9 cellular contexts compared by ENCODE assay signal in the genomic region with DNA sequence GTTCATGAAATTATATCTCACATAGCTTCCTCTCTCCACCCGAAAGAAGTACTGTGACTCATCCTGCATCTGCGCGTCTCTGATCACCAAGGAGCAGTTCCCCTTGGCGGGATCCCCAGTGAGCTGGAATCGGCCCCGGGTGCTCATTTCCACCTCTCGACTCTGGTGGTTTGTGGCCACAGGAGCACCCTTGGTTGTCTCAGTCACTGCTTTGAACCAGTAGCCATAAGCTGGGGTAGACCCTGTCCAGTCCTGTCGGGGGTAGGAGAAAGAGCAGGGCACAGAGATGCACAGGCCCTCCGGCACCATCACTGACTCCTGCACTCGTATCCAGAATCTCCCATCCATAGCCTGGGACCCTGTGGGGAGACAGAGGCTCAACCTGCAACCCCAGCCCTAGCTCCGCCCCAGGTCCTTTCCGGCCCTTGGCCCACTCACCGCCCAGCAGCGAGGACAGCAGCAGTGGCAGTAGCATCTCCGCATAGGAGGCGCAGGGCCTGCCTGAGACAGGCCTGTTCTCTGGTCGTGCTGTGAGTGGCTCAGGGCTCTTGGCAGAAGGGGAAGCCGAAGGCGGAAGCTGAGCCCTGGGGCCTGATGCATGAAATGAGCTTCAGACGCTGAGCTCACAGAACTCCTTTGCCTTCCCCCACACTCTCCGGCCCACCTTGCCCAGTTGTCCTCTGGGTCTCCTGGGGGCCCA. TPM values are rescaled to one million over a fixed set of nuclear protein-coding genes. Genes with fewer than 3 reads are reported as not detected.
DNase-seq lines count a peak whose midpoint lies in the region; ATAC-seq and TF ChIP-seq lines count a peak whose summit lies in the region.
"Had no signal": no experiment of that assay in that cellular context is flagged by ENCODE, and none has a peak within 500 bp of the region (broad histone marks: within the 10 kb centered on the region; RNA-seq: fewer than 3 reads in every experiment).

A gene with protein sequence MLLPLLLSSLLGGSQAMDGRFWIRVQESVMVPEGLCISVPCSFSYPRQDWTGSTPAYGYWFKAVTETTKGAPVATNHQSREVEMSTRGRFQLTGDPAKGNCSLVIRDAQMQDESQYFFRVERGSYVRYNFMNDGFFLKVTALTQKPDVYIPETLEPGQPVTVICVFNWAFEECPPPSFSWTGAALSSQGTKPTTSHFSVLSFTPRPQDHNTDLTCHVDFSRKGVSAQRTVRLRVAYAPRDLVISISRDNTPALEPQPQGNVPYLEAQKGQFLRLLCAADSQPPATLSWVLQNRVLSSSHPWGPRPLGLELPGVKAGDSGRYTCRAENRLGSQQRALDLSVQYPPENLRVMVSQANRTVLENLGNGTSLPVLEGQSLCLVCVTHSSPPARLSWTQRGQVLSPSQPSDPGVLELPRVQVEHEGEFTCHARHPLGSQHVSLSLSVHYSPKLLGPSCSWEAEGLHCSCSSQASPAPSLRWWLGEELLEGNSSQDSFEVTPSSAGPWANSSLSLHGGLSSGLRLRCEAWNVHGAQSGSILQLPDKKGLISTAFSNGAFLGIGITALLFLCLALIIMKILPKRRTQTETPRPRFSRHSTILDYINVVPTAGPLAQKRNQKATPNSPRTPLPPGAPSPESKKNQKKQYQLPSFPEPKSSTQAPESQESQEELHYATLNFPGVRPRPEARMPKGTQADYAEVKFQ (minus strand): TSS at position 536 of the 700 bp plus-strand sequence. CDS start 61 bp downstream, at position 475.

- H3K4me3 Mint-ChIP-seq in activated T-cell treated with anti-CD3 and anti-CD28 coated beads, Interleukin-2, amount 50 U/mL, for 4 hours: peak within 1 kb of the TSS; percentile 38
- H3K4me3 Mint-ChIP-seq in neural progenitor cell: no peak within 1 kb of the TSS

- peak; percentile 67 for ATAC-seq in GM19035 (IDR thresholded peaks at IDR 0.05; ENCODE audit: unreplicated experiment)
- ATAC-seq in HG03565 (IDR thresholded peaks at IDR 0.05; ENCODE audit: unreplicated experiment): peak; percentile 50
- ATAC-seq in activated T-cell treated with anti-CD3 and anti-CD28 coated beads, Interleukin-2, amount 50 U/mL, for 4 hours: peak; percentile 58 to 68

- H3K27ac Mint-ChIP-seq in neural progenitor cell: no peak within 1 kb of the TSS

- H2AFZ ChIP-seq in neural progenitor cell (replicated peaks): no peak within 1 kb of the TSS

- no peak within 1 kb of the TSS for H3K27ac ChIP-seq in testis
- no peak within 1 kb of the TSS for H3K27ac ChIP-seq in neural progenitor cell

- TF ChIP-seq POLR2A in testis (IDR thresholded peaks at IDR 0.05): no peak

- no peaks in the 10 kb centered on the region for H3K36me3 ChIP-seq in testis (ENCODE audit: low read depth, missing control alignments)
- H3K36me3 ChIP-seq in neural progenitor cell: no peaks in the 10 kb centered on the region

- H3F3A ChIP-seq in neural progenitor cell (ENCODE audit: low read depth): no peaks in the 10 kb centered on the region

- peak; percentile 81 to 89 for DNase-seq in AML-193 (lab: John Stamatoyannopoulos, UW)
- no peak for DNase-seq in activated T-cell treated with anti-CD3 and anti-CD28 coated beads, Interleukin-2, amount 50 U/mL, for 4 hours
- DNase-seq in posterior vena cava (ENCODE audit: low spot score): peak; percentile 87
- DNase-seq in testis: no peak
- no peak for DNase-seq in NCI-H82 (lab: John Stamatoyannopoulos, UW)
- no peak for DNase-seq in neural progenitor cell (ENCODE audit: low spot score)

- no peak within 1 kb of the TSS for H3K4me2 ChIP-seq in neural progenitor cell

- peaks cover 20% of the 10 kb centered on the region for H3K27me3 Mint-ChIP-seq in activated T-cell treated with anti-CD3 and anti-CD28 coated beads, Interleukin-2, amount 50 U/mL, for 4 hours (ENCODE audit: low read depth)
- H3K27me3 Mint-ChIP-seq in neural progenitor cell (ENCODE audit: insufficient read depth, low read depth): peaks cover 6% of the 10 kb centered on the region

- no peaks in the 10 kb centered on the region for H3K4me1 ChIP-seq in testis
- H3K4me1 ChIP-seq in neural progenitor cell: peaks cover 5% of the 10 kb centered on the region

- H3K9me3 Mint-ChIP-seq in activated T-cell treated with anti-CD3 and anti-CD28 coated beads, Interleukin-2, amount 50 U/mL, for 4 hours: no peaks in the 10 kb centered on the region
- no peaks in the 10 kb centered on the region for H3K9me3 Mint-ChIP-seq in neural progenitor cell

- no peaks in the 10 kb centered on the region for H4K20me1 ChIP-seq in neural progenitor cell (ENCODE audit: low read depth)

- H3K36me3 Mint-ChIP-seq in activated T-cell treated with anti-CD3 and anti-CD28 coated beads, Interleukin-2, amount 50 U/mL, for 4 hours (ENCODE audit: insufficient read depth): no peaks in the 10 kb centered on the region
- H3K36me3 Mint-ChIP-seq in neural progenitor cell: no peaks in the 10 kb centered on the region

- TF ChIP-seq CTCF in testis (IDR thresholded peaks at IDR 0.05) (no peak), neural progenitor cell (IDR thresholded peaks at IDR 0.05) (no peak)

- intact Hi-C loops in posterior vena cava (cut with DNase I): no loop called here
- intact Hi-C loops in testis (cut with DNase I; ENCODE audit: low total_unique reads): no loop called here

- no peaks in the 10 kb centered on the region for H3K9me3 ChIP-seq in testis
- H3K9me3 ChIP-seq in neural progenitor cell (ENCODE audit: low read depth): no peaks in the 10 kb centered on the region

- H3K27me3 ChIP-seq in testis (no peaks in the 10 kb centered on the region), neural progenitor cell (peaks cover 20% of the 10 kb centered on the region)

- no peaks in the 10 kb centered on the region for H3K79me2 ChIP-seq in neural progenitor cell (ENCODE audit: low read depth)

- WGBS in testis, 2 donors: 63 to 66% methylated on average over 7 to 21 of the region's 21 CpGs

- peaks cover 11% of the 10 kb centered on the region for H3K4me1 Mint-ChIP-seq in activated T-cell treated with anti-CD3 and anti-CD28 coated beads, Interleukin-2, amount 50 U/mL, for 4 hours (ENCODE audit: low read depth)
- H3K4me1 Mint-ChIP-seq in neural progenitor cell: no peaks in the 10 kb centered on the region

- H3K4me3 ChIP-seq in testis (no peak within 1 kb of the TSS), neural progenitor cell (no peak within 1 kb of the TSS)

- H3K9ac ChIP-seq in neural progenitor cell: no peak within 1 kb of the TSS

RNA-seq across cellular contexts. Expression of the gene that starts here (rescaled TPM):
- total RNA-seq in activated T-cell treated with anti-CD3 and anti-CD28 coated beads, Interleukin-2, amount 50 U/mL, for 4 hours: under 1 TPM; 0.43 to 0.63 (median 0.53) TPM
- total RNA-seq in posterior vena cava (10 to 100 TPM in 1 of 2 donors, 1 to 10 TPM in 1; 3.3 to 13.5 TPM), testis (1 to 10 TPM in 1 of 2 donors, under 1 TPM in 1; 0.87 to 2.2 TPM), neural progenitor cell (ENCODE audit: low replicate concordance) (not detected in 2 replicates)
- 2.3 TPM for polyA plus RNA-seq in testis (ENCODE audit: insufficient read depth, low read depth, low replicate concordance)
- polyA plus RNA-seq: keratinocyte had no signal

Comparison
In these comparisons a context has a peak if more than half of its experiments do, and no peak if none do; other contexts are left out.
1. Peak in ATAC-seq in activated T-cell treated with anti-CD3 and anti-CD28 coated beads, Interleukin-2, amount 50 U/mL, for 4 hours; RNA of the gene not detected or under 1 TPM.
2. DNase-seq: peak in AML-193 (2 of 2) and posterior vena cava (single experiment); none in activated T-cell treated with anti-CD3 and anti-CD28 coated beads, Interleukin-2, amount 50 U/mL, for 4 hours (single experiment), testis (single experiment), NCI-H82 (single experiment) and neural progenitor cell (single experiment).
3. Peak in every context shown above with its lines, with median percentiles within 50 percentile points of each other: ATAC-seq.